ENCODE assay signal across 10 cellular contexts in the genomic region with DNA sequence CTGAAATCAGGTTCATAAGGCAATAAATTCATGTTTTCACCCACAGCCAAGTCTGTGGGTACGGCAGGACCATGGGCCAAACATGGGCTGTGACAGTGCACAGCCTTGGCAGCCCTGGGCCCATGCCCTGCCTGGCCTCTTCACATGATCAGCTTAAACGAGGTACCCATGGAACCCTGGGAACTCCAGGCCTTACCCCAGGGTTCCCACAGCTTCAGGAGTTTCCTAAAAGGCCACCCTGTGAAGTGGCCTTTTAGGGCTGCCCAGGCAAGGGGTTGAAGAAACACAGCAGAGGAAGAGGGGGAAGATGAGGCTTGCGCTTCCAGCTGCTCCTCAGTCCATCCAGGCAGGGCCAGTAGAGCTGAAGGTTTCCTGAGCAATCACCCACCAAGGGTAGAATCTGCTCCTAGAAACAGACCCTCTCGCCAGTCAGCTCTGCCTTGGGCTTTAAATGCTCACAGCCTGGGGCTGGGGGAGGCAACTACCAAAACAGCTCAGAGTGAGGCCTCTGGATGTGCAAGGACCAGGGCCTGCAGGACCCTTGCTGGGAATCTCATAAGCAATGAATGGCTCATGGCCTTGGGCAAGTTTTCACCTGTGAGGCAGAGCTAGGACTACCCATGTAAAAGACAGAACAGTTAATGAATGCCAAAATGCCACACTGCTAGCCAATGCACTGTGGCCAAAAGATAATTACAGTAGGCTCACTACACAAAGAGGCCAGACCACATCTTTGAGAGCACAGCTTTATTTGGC.
DNase-seq lines count a peak whose midpoint lies in the region; ATAC-seq and TF ChIP-seq lines count a peak whose summit lies in the region.
"Had no signal": no experiment of that assay in that cellular context is flagged by ENCODE, and none has a peak within 500 bp of the region (broad histone marks: within the 10 kb centered on the region; RNA-seq: fewer than 3 reads in every experiment).

No MANE protein-coding gene starts in this region.

- H3K14ac ChIP-seq in mesenchymal stem cell (ENCODE audit: low read length in 2 of 2), result peak overlapping the region in 1 of 2 experiments; percentile 94

- WGBS in mesenchymal stem cell, result 93% methylated on average over 4 of the region's 4 CpGs

- H2BK120ac ChIP-seq in mesenchymal stem cell (ENCODE audit: low read depth, low read length), result no peak overlapping the region

- no peak overlapping the region for H4K91ac ChIP-seq in mesenchymal stem cell (ENCODE audit: low read length)

- peak; percentile 44 for DNase-seq in DMS53 (lab: John Stamatoyannopoulos, UW)
- no peak for DNase-seq in DMS53 treated with DMSO at 0.1 percent for 48 hours (lab: John Stamatoyannopoulos, UW; ENCODE audit: unreplicated experiment)
- no peak for DNase-seq in colonic mucosa
- no peak for DNase-seq in mesenchymal stem cell
- no peak for DNase-seq in thoracic aorta (ENCODE audit: low spot score)
- no peak for DNase-seq in activated naive CD4-positive, alpha-beta T cell treated with anti-CD3 and anti-CD28 coated beads, Interleukin-2, amount 50 U/mL, for 16 hours
- DNase-seq: activated T-cell treated with anti-CD3 and anti-CD28 coated beads, Interleukin-2, amount 50 U/mL, for 1 hour had no signal

- H2AK5ac ChIP-seq in mesenchymal stem cell (ENCODE audit: low read length, severe bottlenecking), result peak overlapping the region; percentile 74

- H3K27ac ChIP-seq in colonic mucosa (peak overlapping the region; percentile 7), mesenchymal stem cell (ENCODE audit: low read length, poor library complexity, severe bottlenecking) (peak overlapping the region; percentile 90), thoracic aorta (peak overlapping the region; percentile 75 to 81)
- H3K27ac ChIP-seq: 22Rv1 had no signal

- no peaks in the 10 kb centered on the region for H3K27me3 ChIP-seq in colonic mucosa
- H3K27me3 ChIP-seq in mesenchymal stem cell (ENCODE audit: control insufficient read depth in 1 of 2, insufficient read depth in 1 of 2, low read length in 2 of 2), result no peaks in the 10 kb centered on the region
- no peaks in the 10 kb centered on the region for H3K27me3 ChIP-seq in thoracic aorta (replicated peaks; ENCODE audit: insufficient read depth)

- no peak overlapping the region for H3K4me2 ChIP-seq in mesenchymal stem cell (ENCODE audit: low read length, poor library complexity, severe bottlenecking)

- H3K4me1 ChIP-seq in colonic mucosa (peaks cover 11% of the 10 kb centered on the region), mesenchymal stem cell (ENCODE audit: control insufficient read depth, insufficient read depth, low read depth, low read length) (peaks cover 41% of the 10 kb centered on the region), thoracic aorta (ENCODE audit: control insufficient read depth in 1 of 2, low read depth in 2 of 2) (peaks cover 42 to 55% of the 10 kb centered on the region in 2 donors)

- H3K36me3 ChIP-seq in colonic mucosa, result no peaks in the 10 kb centered on the region
- peaks cover 9 to 24% of the 10 kb centered on the region in 2 experiments for H3K36me3 ChIP-seq in mesenchymal stem cell (ENCODE audit: control insufficient read depth in 1 of 2, insufficient read depth in 2 of 2, low read depth in 1 of 2, low read length in 2 of 2)
- no peaks in the 10 kb centered on the region for H3K36me3 ChIP-seq in thoracic aorta

- H3K79me1 ChIP-seq in mesenchymal stem cell (replicated peaks; ENCODE audit: low read length, poor library complexity, severe bottlenecking), result peaks cover 31% of the 10 kb centered on the region

- no peak for ATAC-seq in thoracic aorta (ENCODE audit: insufficient number of reproducible peaks, low FRiP score, low read depth)
- ATAC-seq in HG03135 (IDR thresholded peaks at IDR 0.05; ENCODE audit: unreplicated experiment), result no peak
- no peak for ATAC-seq in GM21619 (IDR thresholded peaks at IDR 0.05; ENCODE audit: unreplicated experiment)

- peak overlapping the region; percentile 75 to 91 for H2BK12ac ChIP-seq in mesenchymal stem cell (ENCODE audit: low read length in 2 of 2)

- H2AFZ ChIP-seq in mesenchymal stem cell (ENCODE audit: low read depth, low read length), result no peak overlapping the region

- no peak overlapping the region for H3K4me3 ChIP-seq in colonic mucosa
- no peak overlapping the region for H3K4me3 ChIP-seq in mesenchymal stem cell (ENCODE audit: insufficient read depth in 1 of 2, low read depth in 1 of 2, low read length in 2 of 2)
- H3K4me3 ChIP-seq in thoracic aorta, result no peak overlapping the region

- H3K9ac ChIP-seq in colonic mucosa (ENCODE audit: low read depth in 2 of 2, low read length in 2 of 2) (peak overlapping the region in 1 of 2 donors; percentile 7), mesenchymal stem cell (ENCODE audit: low read length) (no peak overlapping the region)

- H2BK15ac ChIP-seq in mesenchymal stem cell (ENCODE audit: low read depth, poor library complexity, severe bottlenecking), result no peak overlapping the region

- peak overlapping the region; percentile 24 to 75 for H3K4ac ChIP-seq in mesenchymal stem cell (ENCODE audit: low read depth in 1 of 2, low read length in 2 of 2)

- peak overlapping the region; percentile 51 for H4K8ac ChIP-seq in mesenchymal stem cell (ENCODE audit: low read length)

- H2BK5ac ChIP-seq in mesenchymal stem cell (ENCODE audit: low read depth, low read length, poor library complexity, severe bottlenecking), result no peak overlapping the region

- intact Hi-C loops in colonic mucosa (cut with DNase I), result no loop called here

- no peak overlapping the region for H3K23ac ChIP-seq in mesenchymal stem cell (ENCODE audit: low read length in 2 of 2)

- H3K9me3 ChIP-seq in colonic mucosa (no peaks in the 10 kb centered on the region), mesenchymal stem cell (ENCODE audit: control insufficient read depth, low read length) (no peaks in the 10 kb centered on the region), thoracic aorta (no peaks in the 10 kb centered on the region)

- peak overlapping the region; percentile 45 to 75 for H3K18ac ChIP-seq in mesenchymal stem cell (ENCODE audit: low read depth in 1 of 2, low read length in 2 of 2)

- TF ChIP-seq CTCF in colonic mucosa (IDR thresholded peaks at IDR 0.05), result no peak
- no peak for TF ChIP-seq CTCF in thoracic aorta (IDR thresholded peaks at IDR 0.05)

Comparison
In these comparisons a context has a peak if more than half of its experiments do, and no peak if none do; other contexts are left out.
1. H3K27ac ChIP-seq: peak in every context shown above with its lines; median percentile 90 in mesenchymal stem cell; 78 in thoracic aorta; 7 in colonic mucosa.